Comparison of ENCODE assay signal across 22 cellular contexts in genomic region chr20:24943196-24943595, GRCh38. TPM values are rescaled to one million over a fixed set of nuclear protein-coding genes. Genes with fewer than 3 reads are reported as not detected.
"Had no signal": no experiment of that assay in that cellular context is flagged by ENCODE, and none has a peak within 500 bp of the region (broad histone marks: within the 10 kb centered on the region; RNA-seq: fewer than 3 reads in every experiment).

No MANE protein-coding gene starts in this region.

- H3K4me2 ChIP-seq: hepatocyte had no signal

- H3K27ac ChIP-seq: dorsolateral prefrontal cortex, esophagus squamous epithelium, hepatocyte, right atrium auricular region, sigmoid colon, skin epidermis, suprapubic skin, tibial artery had no signal

- H3K27me3 Mint-ChIP-seq: effector memory CD8-positive, alpha-beta T cell; naive thymus-derived CD4-positive, alpha-beta T cell had no signal

- H3K4me1 ChIP-seq: esophagus squamous epithelium, right atrium auricular region, sigmoid colon, suprapubic skin, tibial artery had no signal

- H3K4me3 Mint-ChIP-seq: effector memory CD8-positive, alpha-beta T cell; naive thymus-derived CD4-positive, alpha-beta T cell; nephron progenitor cell had no signal

- ATAC-seq: effector memory CD8-positive, alpha-beta T cell; left colon; left ventricle myocardium superior; naive thymus-derived CD4-positive, alpha-beta T cell had no signal

- H3K27ac Mint-ChIP-seq: nephron progenitor cell had no signal

- H3K4me1 Mint-ChIP-seq: nephron progenitor cell had no signal

- H3K27me3 ChIP-seq: dorsolateral prefrontal cortex, esophagus squamous epithelium, hepatocyte, right atrium auricular region, sigmoid colon, suprapubic skin, tibial artery had no signal

- H3K36me3 ChIP-seq: esophagus squamous epithelium, right atrium auricular region, sigmoid colon, suprapubic skin, tibial artery had no signal

- DNase-seq: central memory CD4-positive, alpha-beta T cell; cortex of kidney; dorsolateral prefrontal cortex; effector memory CD8-positive, alpha-beta T cell; esophagus squamous epithelium; foreskin fibroblast; left colon; left ventricle myocardium superior; mesenchymal stem cell; naive thymus-derived CD4-positive, alpha-beta T cell; nephron progenitor cell; stimulated activated CD4-positive, alpha-beta T cell treated with anti-CD3 and anti-CD28 coated beads, Interleukin-12 subunit alpha, Interleukin-12 subunit beta, amount 100 ng/mL, for 4 hours; stimulated activated naive CD4-positive, alpha-beta T cell treated with Interleukin-2 at 50 U/mL for 16 hours; tibial artery had no signal

- H3K4me3 ChIP-seq: dorsolateral prefrontal cortex, esophagus squamous epithelium, hepatocyte, lung, right atrium auricular region, sigmoid colon, skin epidermis, suprapubic skin, tibial artery had no signal

RNA-seq across cellular contexts. Expression of gene CST7, which starts 5.9 kb away (rescaled TPM):
- total RNA-seq: epithelial cell of proximal tubule, hepatocyte, kidney epithelial cell had no signal
- polyA plus RNA-seq: hepatocyte had no signal
